ENCODE assay signal across 27 cellular contexts in the genomic region with DNA sequence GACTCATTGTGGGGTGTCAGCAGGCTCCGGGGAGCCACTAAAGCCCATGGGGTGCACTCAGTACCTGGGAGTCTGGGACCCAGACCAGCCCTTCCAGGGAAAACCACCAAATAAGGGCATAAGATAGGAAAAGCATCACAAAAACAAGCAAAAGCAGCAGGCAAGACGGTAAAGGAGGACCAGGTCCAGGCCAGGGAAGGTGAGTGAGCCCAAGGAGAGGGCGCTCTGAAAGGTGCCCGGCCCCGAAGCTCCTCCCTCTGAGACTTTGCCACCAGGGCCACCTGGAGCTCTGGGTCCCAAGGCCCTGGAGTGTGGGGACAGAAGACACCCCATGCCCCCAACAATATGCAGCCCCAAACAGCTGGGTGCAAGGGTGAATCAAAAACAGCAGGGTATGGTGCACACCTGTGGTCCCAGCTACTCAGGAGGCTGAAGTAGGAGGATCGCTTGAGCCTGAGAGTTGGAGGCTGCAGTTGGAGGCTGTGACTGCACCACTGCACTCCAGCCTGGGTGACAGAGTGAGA. TPM values are rescaled to one million over a fixed set of nuclear protein-coding genes. Genes with fewer than 3 reads are reported as not detected.
DNase-seq lines count a peak whose midpoint lies in the region; ATAC-seq, FAIRE-seq and TF ChIP-seq lines count a peak whose summit lies in the region.
"Had no signal": no experiment of that assay in that cellular context is flagged by ENCODE, and none has a peak within 500 bp of the region (broad histone marks: within the 10 kb centered on the region; RNA-seq: fewer than 3 reads in every experiment).

No MANE protein-coding gene starts in this region.

- TF ChIP-seq CTCF in heart left ventricle (IDR thresholded peaks at IDR 0.05), result no peak
- TF ChIP-seq CTCF in H1 (IDR thresholded peaks at IDR 0.05; ENCODE audit: control extremely low read depth in 1 of 3, insufficient read depth in 1 of 3, low read depth in 1 of 3, low read length in 3 of 3), result no peak
- TF ChIP-seq CTCF in transverse colon (IDR thresholded peaks at IDR 0.05), result no peak
- no peak for TF ChIP-seq CTCF in endothelial cell (IDR thresholded peaks at IDR 0.05; ENCODE audit: unreplicated experiment)

- peaks cover 8% of the 10 kb centered on the region for H3K36me3 Mint-ChIP-seq in activated CD4-positive, alpha-beta memory T cell treated with anti-CD3 and anti-CD28 coated beads for 36 hours
- H3K36me3 Mint-ChIP-seq in endothelial cell (ENCODE audit: low read depth, unreplicated experiment), result no peaks in the 10 kb centered on the region
- H3K36me3 Mint-ChIP-seq: neural progenitor cell had no signal

- in situ Hi-C loops in transverse colon (cut with MboI; ENCODE audit: low pct_ligation_motif_present in 1 of 4, low pct_unique_long_range_greater_than_20kb in 1 of 4, low sequenced_read_pairs in 3 of 4), result no loop called here

- peaks cover 23 to 49% (median 37%) of the 10 kb centered on the region in 9 donors for H3K27me3 ChIP-seq in heart left ventricle
- peaks cover 18 to 34% (median 25%) of the 10 kb centered on the region in 4 experiments for H3K27me3 ChIP-seq in H1 (replicated peaks in 1 of 4; ENCODE audit: control insufficient read depth in 3 of 4, extremely low read depth in 1 of 4, insufficient read depth in 3 of 4, low read length in 3 of 4)
- peaks cover 64% of the 10 kb centered on the region for H3K27me3 ChIP-seq in transverse colon

- no peak overlapping the region for H3K56ac ChIP-seq in H1 (replicated peaks; ENCODE audit: insufficient read length, low read depth, low read length)

- no peaks in the 10 kb centered on the region for H3K27me3 Mint-ChIP-seq in activated CD4-positive, alpha-beta memory T cell treated with anti-CD3 and anti-CD28 coated beads for 36 hours
- H3K27me3 Mint-ChIP-seq in endothelial cell (ENCODE audit: unreplicated experiment), result peaks cover 14% of the 10 kb centered on the region

- no peak overlapping the region for H3K4me2 ChIP-seq in H1 (ENCODE audit: insufficient read depth in 1 of 2, low read depth in 2 of 2, low read length in 2 of 2)
- H3K4me2 ChIP-seq: neural progenitor cell had no signal

- peaks cover 0 to 16% (median 4%) of the 10 kb centered on the region in 12 donors for H3K4me1 ChIP-seq in heart left ventricle
- H3K4me1 ChIP-seq in H1 (replicated peaks in 1 of 4; ENCODE audit: control insufficient read depth in 3 of 4, insufficient read depth in 4 of 4, low read length in 3 of 4), result peaks cover 0 to 11% (median 5%) of the 10 kb centered on the region in 4 experiments; a peak in 5 of 7 replicates
- H3K4me1 ChIP-seq in transverse colon, result peaks cover 0 to 10% (median 6%) of the 10 kb centered on the region in 4 donors
- H3K4me1 ChIP-seq: psoas muscle had no signal

- H3K9me3 ChIP-seq in heart left ventricle (no peaks in the 10 kb centered on the region), H1 (ENCODE audit: insufficient read depth in 2 of 2, low read depth in 1 of 2, low read length in 1 of 2) (peaks cover 0 to 12% of the 10 kb centered on the region in 2 experiments; a peak in 2 of 4 replicates), transverse colon (no peaks in the 10 kb centered on the region)
- H3K9me3 ChIP-seq: psoas muscle, thyroid gland had no signal

- H2BK20ac ChIP-seq in H1 (ENCODE audit: low read length), result no peak overlapping the region

- peaks cover 3% of the 10 kb centered on the region for H3K9me3 Mint-ChIP-seq in activated CD4-positive, alpha-beta memory T cell treated with anti-CD3 and anti-CD28 coated beads for 36 hours
- peaks cover 4% of the 10 kb centered on the region for H3K9me3 Mint-ChIP-seq in endothelial cell (ENCODE audit: unreplicated experiment)
- H3K9me3 Mint-ChIP-seq: neural progenitor cell had no signal

- H2AFZ ChIP-seq in H1 (ENCODE audit: low read length), result no peak overlapping the region
- H2AFZ ChIP-seq: neural progenitor cell had no signal

- H2BK15ac ChIP-seq in H1 (ENCODE audit: low read length), result no peak overlapping the region

- POLR2A ChIA-PET in activated CD4-positive, alpha-beta memory T cell treated with anti-CD3 and anti-CD28 coated beads for 36 hours (lab: Charles Lee), result interaction anchor here (0.6 to 2.3 kb wide), 10 partner anchors 10 to 174 kb away, joined by 3 to 11 read pairs (median 6); no protein-coding TSS in a partner anchor
- POLR2A ChIA-PET in H1 (lab: Charles Lee; ENCODE audit: partially characterized antibody), result interaction anchor here (1.7 kb wide), 1 partner anchor 12 kb away, joined by 4 read pairs; no protein-coding TSS in a partner anchor

- H3K4me3 ChIP-seq in heart left ventricle (no peak overlapping the region), H1 (ENCODE audit: extremely low read depth in 1 of 4, insufficient read depth in 2 of 4, low read depth in 3 of 4, low read length in 4 of 4) (no peak overlapping the region), transverse colon (no peak overlapping the region)
- H3K4me3 ChIP-seq: neural progenitor cell, psoas muscle, SK-N-MC, skin epidermis, thyroid gland had no signal

- no peak overlapping the region for H2BK5ac ChIP-seq in H1 (ENCODE audit: low read depth, low read length)

- TF ChIP-seq EP300 in H1 (IDR thresholded peaks at IDR 0.05; ENCODE audit: borderline replicate concordance in 1 of 2, low read depth in 2 of 2, low read length in 2 of 2) (no peak), transverse colon (IDR thresholded peaks at IDR 0.05; ENCODE audit: low read depth) (no peak)

- H3K27ac ChIP-seq in heart left ventricle (peak overlapping the region in 1 of 12 donors; percentile 44), H1 (ENCODE audit: low read depth, low read length) (no peak overlapping the region), transverse colon (no peak overlapping the region)
- H3K27ac ChIP-seq: neural progenitor cell, psoas muscle, SK-N-MC, thyroid gland had no signal

- H4K8ac ChIP-seq in H1 (ENCODE audit: extremely low read depth, insufficient read depth, low read length), result no peak overlapping the region

- TF ChIP-seq RAD21 in H1 (IDR thresholded peaks at IDR 0.05 in 1 of 2, conservative IDR thresholded peaks at IDR 0.05 in 1 of 2; ENCODE audit: low read depth in 2 of 2, low read length in 2 of 2), result no peak

- no peak overlapping the region for H3K23ac ChIP-seq in H1 (ENCODE audit: insufficient read length)

- no peak overlapping the region for H2BK120ac ChIP-seq in H1 (replicated peaks; ENCODE audit: low read depth, low read length)

- H3K18ac ChIP-seq in H1 (ENCODE audit: extremely low read depth, low read length), result no peak overlapping the region

- no peaks in the 10 kb centered on the region; the same call in 1 of the 2 replicates for H3K79me1 ChIP-seq in H1 (ENCODE audit: low read depth, low read length)

- H3K36me3 ChIP-seq in heart left ventricle (no peaks in the 10 kb centered on the region), H1 (ENCODE audit: control insufficient read depth in 2 of 4, insufficient read depth in 4 of 4, low read length in 3 of 4) (no peaks in the 10 kb centered on the region; a peak in 1 of 8 replicates), transverse colon (no peaks in the 10 kb centered on the region)
- H3K36me3 ChIP-seq: neural progenitor cell, thyroid gland had no signal

- H2BK12ac ChIP-seq in H1 (ENCODE audit: low read depth, low read length), result no peak overlapping the region

- no peak overlapping the region for H4K5ac ChIP-seq in H1 (ENCODE audit: insufficient read length, low read depth, low read length)

- H3K4me3 Mint-ChIP-seq in activated CD4-positive, alpha-beta memory T cell treated with anti-CD3 and anti-CD28 coated beads for 36 hours, result peak overlapping the region; percentile 74
- H3K4me3 Mint-ChIP-seq in endothelial cell (ENCODE audit: unreplicated experiment), result no peak overlapping the region
- H3K4me3 Mint-ChIP-seq: neural progenitor cell had no signal

- no peak overlapping the region for H4K91ac ChIP-seq in H1 (replicated peaks; ENCODE audit: insufficient read length, low read length)

- no peak overlapping the region for H3K9ac ChIP-seq in H1 (replicated peaks in 1 of 4; ENCODE audit: extremely low read depth in 1 of 4, low read depth in 3 of 4, low read length in 3 of 4)
- H3K9ac ChIP-seq: neural progenitor cell had no signal

- DNase-seq in Right ventricle myocardium superior (peak; percentile 18), heart left ventricle (no peak), H1 (ENCODE audit: low read depth in 1 of 2, low spot score in 2 of 2) (no peak), transverse colon (peak; percentile 2), HT-29 (ENCODE audit: low spot score) (no peak), endothelial cell (ENCODE audit: low spot score) (no peak)
- peak; percentile 47 for DNase-seq in activated CD4-positive, alpha-beta memory T cell treated with anti-CD3 and anti-CD28 coated beads for 36 hours
- DNase-seq: GF-D8, hypothalamus, NCI-H1048, NCI-H187, NCI-H69, psoas muscle, thyroid gland had no signal

- ATAC-seq in Right ventricle myocardium superior (ENCODE audit: poor library complexity) (no peak), heart left ventricle (no peak)

- CTCF ChIA-PET in activated CD4-positive, alpha-beta memory T cell treated with anti-CD3 and anti-CD28 coated beads for 36 hours (lab: Charles Lee), result interaction anchor here (0.9 to 4.5 kb wide), 8 partner anchors 10 to 603 kb away, joined by 3 to 36 read pairs (median 7); no protein-coding TSS in a partner anchor
- CTCF ChIA-PET in H1 (lab: Charles Lee; ENCODE audit: partially characterized antibody), result interaction anchor here (0.7 to 2.5 kb wide), 7 partner anchors 9 to 250 kb away, joined by 3 to 12 read pairs (median 5); no protein-coding TSS in a partner anchor

- H3K4ac ChIP-seq in H1 (replicated peaks; ENCODE audit: insufficient read length, low read depth, low read length), result no peak overlapping the region

- peaks cover 7% of the 10 kb centered on the region; the same call in 1 of the 2 replicates for H3K23me2 ChIP-seq in H1 (ENCODE audit: low read depth, low read length)

- peaks cover 3% of the 10 kb centered on the region for H3K4me1 Mint-ChIP-seq in activated CD4-positive, alpha-beta memory T cell treated with anti-CD3 and anti-CD28 coated beads for 36 hours (ENCODE audit: low read depth)
- H3K4me1 Mint-ChIP-seq in endothelial cell (ENCODE audit: unreplicated experiment), result no peaks in the 10 kb centered on the region
- H3K4me1 Mint-ChIP-seq: neural progenitor cell had no signal

- H3K79me2 ChIP-seq in H1 (ENCODE audit: control insufficient read depth in 1 of 2, insufficient read depth in 2 of 2, low read length in 2 of 2), result no peaks in the 10 kb centered on the region

- peaks cover 0 to 3% of the 10 kb centered on the region in 2 experiments for H4K20me1 ChIP-seq in H1 (replicated peaks in 1 of 2; ENCODE audit: control insufficient read depth in 1 of 2, insufficient read depth in 2 of 2, low read length in 2 of 2)

- no peak for FAIRE-seq in H1 (lab: Jason Lieb, UNC)
- FAIRE-seq: frontal cortex, islet of Langerhans had no signal

- H3K14ac ChIP-seq in H1 (ENCODE audit: insufficient read length), result no peak overlapping the region

- no peak overlapping the region for H2AK5ac ChIP-seq in H1 (ENCODE audit: low read depth, low read length)

- 85 to 90% (median 88%) methylated on average over 6 of the region's 6 CpGs for WGBS in heart left ventricle, 4 donors
- WGBS in H1 (ENCODE audit: extremely low coverage in 1 of 2, insufficient coverage in 1 of 2, insufficient read length in 1 of 2, insufficient replicate concordance in 2 of 2, low coverage in 1 of 2, low lambda C conversion rate in 2 of 2, missing lambda C conversion rate in 1 of 2), 2 experiments, result 87% methylated on average over 4 of the region's 6 CpGs; no CpG with 5 or more reads in 1 of the 2 experiments
- WGBS in transverse colon (ENCODE audit: low coverage in 1 of 2), 2 donors, result 40 to 85% methylated on average over 1 to 6 of the region's 6 CpGs

- intact Hi-C loops in Right ventricle myocardium superior (cut with DNase I), result no loop called here
- intact Hi-C loops in heart left ventricle (cut with DNase I), result no loop called here
- intact Hi-C loops in activated CD4-positive, alpha-beta memory T cell treated with anti-CD3 and anti-CD28 coated beads for 36 hours (cut with micrococcal nuclease), result loop anchor here (2.0 to 5.0 kb wide), 3 partner anchors 41 to 180 kb away; no protein-coding TSS in a partner anchor
- intact Hi-C loops in transverse colon (cut with DNase I; ENCODE audit: low total_unique reads), result no loop called here

- no peak overlapping the region for H3K27ac Mint-ChIP-seq in activated CD4-positive, alpha-beta memory T cell treated with anti-CD3 and anti-CD28 coated beads for 36 hours
- H3K27ac Mint-ChIP-seq in endothelial cell (ENCODE audit: unreplicated experiment), result no peak overlapping the region
- H3K27ac Mint-ChIP-seq: neural progenitor cell had no signal

- TF ChIP-seq POLR2A in heart left ventricle (IDR thresholded peaks at IDR 0.05) (no peak), H1 (IDR thresholded peaks at IDR 0.05; ENCODE audit: control extremely low read depth in 1 of 2, low read depth in 2 of 2, low read length in 2 of 2) (no peak), transverse colon (IDR thresholded peaks at IDR 0.05) (no peak)

RNA-seq across cellular contexts. Expression of gene IL17REL, which starts 5.2 kb away (rescaled TPM):
- not detected for total RNA-seq in Right ventricle myocardium superior
- total RNA-seq in heart left ventricle, result not detected
- not detected for polyA plus RNA-seq in heart left ventricle
- 1 to 10 TPM in 1 of 2 experiments, under 1 TPM in 1; 0.73 to 1.1 TPM for total RNA-seq in activated CD4-positive, alpha-beta memory T cell treated with anti-CD3 and anti-CD28 coated beads for 36 hours
- total RNA-seq in H1 (2021; fragmentation: NEBNext Ultra II Directional; extraction: Animal tissue kit (Norgen Biotek cat#: 25700)), result 0.08 and 0.20 TPM in 2 replicates
- polyA plus RNA-seq in H1 (2011; rRNA removed), result 0.15 and 0.17 TPM in 2 replicates
- polyA plus RNA-seq in H1 (2011; cell fraction: cytosol; rRNA removed), result 0.18 TPM
- polyA plus RNA-seq in H1 (2011; cell fraction: nucleus; rRNA removed), result 0.63 TPM
- 0.10 to 0.20 TPM (median 0.13 TPM) in 4 replicates for polyA plus RNA-seq in H1 (2012, experiment 1 of 2)
- not detected for polyA plus RNA-seq in H1 (2012, experiment 2 of 2)
- polyA plus RNA-seq in H1 (2013, experiment 1 of 2), result 0.04 TPM
- 0.02 TPM for polyA plus RNA-seq in H1 (2013, experiment 2 of 2)
- polyA minus RNA-seq in H1 (2011; rRNA and poly(A)+ RNA removed), result 0.06 and 0.12 TPM in 2 replicates
- 0.29 TPM for polyA minus RNA-seq in H1 (2011; cell fraction: cytosol; rRNA and poly(A)+ RNA removed)
- 0.90 TPM for polyA minus RNA-seq in H1 (2011; cell fraction: nucleus; rRNA and poly(A)+ RNA removed)
- total RNA-seq in transverse colon, result 1 to 10 TPM in 2 of 4 donors, under 1 TPM in 2; 0.32 to 2.2 (median 1.3) TPM
- 0.03 and 0.13 TPM in 2 replicates for total RNA-seq in HT-29 (2014; rRNA removed; shearing (Covaris generic))
- total RNA-seq in endothelial cell (ENCODE audit: unreplicated experiment), result 0.15 TPM
- total RNA-seq: aorta; cardiac septum; LHCN-M2; mononuclear cell; psoas muscle; RPMI7951; T-helper 2 cell treated with Interferon-gamma antibody and Interleukin-4, amounts not matched to agents 100 ng/mL and 5 ng/mL, for 36 hours; thyroid gland had no signal
- polyA plus RNA-seq: esophagus, liver, psoas muscle had no signal

RNA-seq across cellular contexts. Expression of gene TTLL8, which starts 40.3 kb away (rescaled TPM):
- total RNA-seq in Right ventricle myocardium superior, result not detected
- not detected for total RNA-seq in heart left ventricle
- not detected for polyA plus RNA-seq in heart left ventricle
- not detected for total RNA-seq in activated CD4-positive, alpha-beta memory T cell treated with anti-CD3 and anti-CD28 coated beads for 36 hours
- total RNA-seq in H1 (2021; fragmentation: NEBNext Ultra II Directional; extraction: Animal tissue kit (Norgen Biotek cat#: 25700)), result not detected in 2 replicates
- not detected in 2 replicates for polyA plus RNA-seq in H1 (2011; rRNA removed)
- not detected for polyA plus RNA-seq in H1 (2011; cell fraction: cytosol; rRNA removed)
- not detected for polyA plus RNA-seq in H1 (2011; cell fraction: nucleus; rRNA removed)
- polyA plus RNA-seq in H1 (2012, experiment 1 of 2), result not detected in 4 replicates
- polyA plus RNA-seq in H1 (2012, experiment 2 of 2), result not detected
- not detected for polyA plus RNA-seq in H1 (2013, experiment 1 of 2)
- polyA plus RNA-seq in H1 (2013, experiment 2 of 2), result not detected
- polyA minus RNA-seq in H1 (2011; rRNA and poly(A)+ RNA removed), result not detected in 2 replicates
- not detected for polyA minus RNA-seq in H1 (2011; cell fraction: cytosol; rRNA and poly(A)+ RNA removed)
- not detected for polyA minus RNA-seq in H1 (2011; cell fraction: nucleus; rRNA and poly(A)+ RNA removed)
- total RNA-seq in transverse colon, result not detected
- not detected in 2 replicates for total RNA-seq in HT-29 (2014; rRNA removed; shearing (Covaris generic))
- not detected for total RNA-seq in endothelial cell (ENCODE audit: unreplicated experiment)
- total RNA-seq: aorta; cardiac septum; frontal cortex; LHCN-M2; liver; mononuclear cell; psoas muscle; RPMI7951; T-helper 2 cell treated with Interferon-gamma antibody and Interleukin-4, amounts not matched to agents 100 ng/mL and 5 ng/mL, for 36 hours; thyroid gland had no signal
- polyA plus RNA-seq: aorta, esophagus, liver, psoas muscle had no signal

RNA-seq across cellular contexts. Expression of gene PIM3, which starts 57.2 kb away (rescaled TPM):
- total RNA-seq in Right ventricle myocardium superior (61.5 TPM), heart left ventricle (100 to 1,000 TPM in 1 of 9 donors, 10 to 100 TPM in 8; 37.7 to 118 (median 51.0) TPM), transverse colon (100 to 1,000 TPM; 115 to 290 (median 147) TPM), endothelial cell (ENCODE audit: unreplicated experiment) (112 TPM)
- polyA plus RNA-seq in heart left ventricle (10 to 100 TPM; 45.1 to 50.2 TPM), H1 (2011; rRNA removed) (22.6 and 40.2 TPM in 2 replicates)
- total RNA-seq in activated CD4-positive, alpha-beta memory T cell treated with anti-CD3 and anti-CD28 coated beads for 36 hours, result 100 to 1,000 TPM; 222 to 231 TPM
- total RNA-seq in H1 (2021; fragmentation: NEBNext Ultra II Directional; extraction: Animal tissue kit (Norgen Biotek cat#: 25700)), result 30.0 and 31.2 TPM in 2 replicates
- polyA plus RNA-seq in H1 (2011; cell fraction: cytosol; rRNA removed), result 20.5 TPM
- 43.4 TPM for polyA plus RNA-seq in H1 (2011; cell fraction: nucleus; rRNA removed)
- polyA plus RNA-seq in H1 (2012, experiment 1 of 2), result 16.0 to 28.8 TPM (median 24.5 TPM) in 4 replicates
- 23.8 TPM for polyA plus RNA-seq in H1 (2012, experiment 2 of 2)
- 20.9 TPM for polyA plus RNA-seq in H1 (2013, experiment 1 of 2)
- 21.1 TPM for polyA plus RNA-seq in H1 (2013, experiment 2 of 2)
- polyA minus RNA-seq in H1 (2011; rRNA and poly(A)+ RNA removed), result 3.8 and 3.9 TPM in 2 replicates
- polyA minus RNA-seq in H1 (2011; cell fraction: cytosol; rRNA and poly(A)+ RNA removed), result 17.7 TPM
- polyA minus RNA-seq in H1 (2011; cell fraction: nucleus; rRNA and poly(A)+ RNA removed), result 20.5 TPM
- total RNA-seq in HT-29 (2014; rRNA removed; shearing (Covaris generic)), result 161 and 183 TPM in 2 replicates

Comparison
In these comparisons a context has a peak if more than half of its experiments do, and no peak if none do; other contexts are left out.
1. DNase-seq: peak in Right ventricle myocardium superior (single experiment), activated CD4-positive, alpha-beta memory T cell treated with anti-CD3 and anti-CD28 coated beads for 36 hours (single experiment) and transverse colon (single experiment); none in heart left ventricle (0 of 5), H1 (0 of 2), HT-29 (single experiment) and endothelial cell (single experiment).